10 cellular contexts compared by ENCODE assay signal in genomic region chr7:64183126-64183742, GRCh38. TPM values are rescaled to one million over a fixed set of nuclear protein-coding genes. Genes with fewer than 3 reads are reported as not detected.
A peak's percentile ranks its signal among the peaks of the same experiment; 100 is the strongest.
DNase-seq lines count a peak whose midpoint lies in the region; ATAC-seq, FAIRE-seq and TF ChIP-seq lines count a peak whose summit lies in the region.
"Had no signal": no experiment of that assay in that cellular context is flagged by ENCODE, and none has a peak within 500 bp of the region (broad histone marks: within the 10 kb centered on the region; RNA-seq: fewer than 3 reads in every experiment).

No MANE protein-coding gene starts in this region.

- H3K27me3 ChIP-seq in DND-41 (ENCODE audit: insufficient read depth, low read length, poor library complexity) (no peaks in the 10 kb centered on the region), mammary epithelial cell (ENCODE audit: insufficient read depth, low read length) (no peaks in the 10 kb centered on the region), parathyroid adenoma (ENCODE audit: control insufficient read depth, insufficient read depth, low read length) (no peaks in the 10 kb centered on the region)

- intact Hi-C loops in mammary epithelial cell (cut with micrococcal nuclease): no loop called here

- TF ChIP-seq CTCF in DND-41 (IDR thresholded peaks at IDR 0.05; ENCODE audit: borderline replicate concordance, extremely low read depth, low read length, poor library complexity, severe bottlenecking) (peak; percentile 57), mammary epithelial cell (conservative IDR thresholded peaks at IDR 0.05 in 1 of 2, IDR thresholded peaks at IDR 0.05 in 1 of 2; ENCODE audit: extremely low read depth in 1 of 2, insufficient read depth in 1 of 2, low read depth in 1 of 2, low read length in 2 of 2) (peak; percentile 1 to 35), parathyroid adenoma (IDR thresholded peaks at IDR 0.05) (peak; percentile 18)

- ATAC-seq in DND-41 (ENCODE audit: insufficient read depth, low read depth) (no peak), HG03025 (IDR thresholded peaks at IDR 0.05; ENCODE audit: low FRiP score, unreplicated experiment) (no peak), GM19328 (IDR thresholded peaks at IDR 0.05; ENCODE audit: unreplicated experiment) (no peak)

- in situ Hi-C loops in mammary epithelial cell (cut with MboI; ENCODE audit: low sequenced_read_pairs in 2 of 2): no loop called here

- H3K4me3 ChIP-seq in DND-41 (ENCODE audit: low read depth in 1 of 2, low read length in 2 of 2) (no peak overlapping the region), mammary epithelial cell (replicated peaks in 1 of 3; ENCODE audit: insufficient read depth in 1 of 3, low read depth in 2 of 3, low read length in 3 of 3) (no peak overlapping the region), parathyroid adenoma (ENCODE audit: low read depth, low read length) (no peak overlapping the region)
- H3K4me3 ChIP-seq: HAP-1 had no signal

- WGBS in mammary epithelial cell (ENCODE audit: low coverage, missing lambda C conversion rate): 36% methylated on average over 14 of the region's 31 CpGs

- H3K36me3 ChIP-seq in DND-41 (ENCODE audit: insufficient read depth, low read length) (no peaks in the 10 kb centered on the region), mammary epithelial cell (ENCODE audit: insufficient read depth, low read length) (no peaks in the 10 kb centered on the region), parathyroid adenoma (ENCODE audit: control insufficient read depth, insufficient read depth, low read length) (no peaks in the 10 kb centered on the region)
- H3K36me3 ChIP-seq: HAP-1 had no signal

- H2AFZ ChIP-seq in DND-41 (ENCODE audit: low read depth, low read length) (no peak overlapping the region), mammary epithelial cell (ENCODE audit: low read depth, low read length) (no peak overlapping the region), parathyroid adenoma (no peak overlapping the region)

- no TSS peak for BruUV-seq in mammary epithelial cell (replicated peaks; lab: Mats Ljungman, UMichigan)

- no peaks in the 10 kb centered on the region for H3K4me1 ChIP-seq in DND-41 (ENCODE audit: insufficient read depth, low read length)
- no peaks in the 10 kb centered on the region for H3K4me1 ChIP-seq in mammary epithelial cell (ENCODE audit: insufficient read depth, low read length)
- H3K4me1 ChIP-seq in parathyroid adenoma: no peaks in the 10 kb centered on the region
- H3K4me1 ChIP-seq: HAP-1 had no signal

- CTCF ChIA-PET in mammary epithelial cell (lab: Charles Lee; ENCODE audit: low non-redundant PET): no interaction called here

- no peak for DNase-seq in DND-41
- DNase-seq in SK-N-DZ (ENCODE audit: low spot score): peak; percentile 36
- DNase-seq in mammary epithelial cell: no peak
- no peak for DNase-seq in RCC 7860 (ENCODE audit: low spot score)
- no peak for DNase-seq in putamen (ENCODE audit: low spot score)

- H4K20me1 ChIP-seq in DND-41 (ENCODE audit: insufficient read depth, low read length) (no peaks in the 10 kb centered on the region), mammary epithelial cell (ENCODE audit: insufficient read depth, low read length) (no peaks in the 10 kb centered on the region)

- H3K9me3 ChIP-seq in DND-41 (ENCODE audit: insufficient read depth, low read length, severe bottlenecking) (peaks cover 23% of the 10 kb centered on the region), mammary epithelial cell (replicated peaks; ENCODE audit: insufficient read depth, low read length) (peaks cover 52% of the 10 kb centered on the region), parathyroid adenoma (ENCODE audit: control insufficient read depth, low read length) (no peaks in the 10 kb centered on the region)
- H3K9me3 ChIP-seq: HAP-1 had no signal

- no peak overlapping the region for H3K9ac ChIP-seq in DND-41 (ENCODE audit: low read depth, low read length)
- H3K9ac ChIP-seq in mammary epithelial cell (ENCODE audit: insufficient read depth, low read length): no peak overlapping the region
- H3K9ac ChIP-seq in parathyroid adenoma: no peak overlapping the region

- dilution Hi-C loops in mammary epithelial cell (cut with HindIII; ENCODE audit: low sequenced_read_pairs): no loop called here

- no peak for FAIRE-seq in RCC 7860 (lab: Jason Lieb, UNC)

- H3K79me2 ChIP-seq in DND-41 (ENCODE audit: insufficient read depth, low read length) (no peaks in the 10 kb centered on the region), mammary epithelial cell (ENCODE audit: insufficient read depth, low read length) (no peaks in the 10 kb centered on the region), parathyroid adenoma (no peaks in the 10 kb centered on the region)

- no peak overlapping the region for H3K4me2 ChIP-seq in DND-41 (ENCODE audit: insufficient read depth, low read length)
- no peak overlapping the region for H3K4me2 ChIP-seq in mammary epithelial cell (ENCODE audit: insufficient read depth, low read depth, low read length)
- H3K4me2 ChIP-seq in parathyroid adenoma (ENCODE audit: low read length): peak overlapping the region; percentile 31

- H3K27ac ChIP-seq in DND-41 (ENCODE audit: low read length): no peak overlapping the region
- H3K27ac ChIP-seq in mammary epithelial cell (ENCODE audit: insufficient read depth, low read depth, low read length): no peak overlapping the region
- no peak overlapping the region for H3K27ac ChIP-seq in parathyroid adenoma

RNA-seq across cellular contexts. Expression of gene ZNF735, which starts 23.8 kb away (rescaled TPM):
- not detected in 2 replicates for polyA plus RNA-seq in SK-N-DZ (2014; cell fraction: cytosol; rRNA removed)
- not detected in 2 replicates for polyA plus RNA-seq in SK-N-DZ (2014; cell fraction: nucleus; rRNA removed)
- total RNA-seq in mammary epithelial cell: not detected
- polyA plus RNA-seq in mammary epithelial cell: not detected
- polyA minus RNA-seq in mammary epithelial cell: not detected
- total RNA-seq: skeletal muscle tissue had no signal

RNA-seq across cellular contexts. Expression of gene ZNF679, which starts 45.0 kb away (rescaled TPM):
- polyA plus RNA-seq in SK-N-DZ (2014; cell fraction: cytosol; rRNA removed): 1.2 TPM in 1 of 2 replicates, not detected in the other
- 0.12 and 0.44 TPM in 2 replicates for polyA plus RNA-seq in SK-N-DZ (2014; cell fraction: nucleus; rRNA removed)
- not detected for total RNA-seq in mammary epithelial cell
- not detected for polyA plus RNA-seq in mammary epithelial cell
- polyA minus RNA-seq in mammary epithelial cell: not detected
- total RNA-seq: skeletal muscle tissue had no signal
